11 cellular contexts compared by ENCODE assay signal in the genomic region with DNA sequence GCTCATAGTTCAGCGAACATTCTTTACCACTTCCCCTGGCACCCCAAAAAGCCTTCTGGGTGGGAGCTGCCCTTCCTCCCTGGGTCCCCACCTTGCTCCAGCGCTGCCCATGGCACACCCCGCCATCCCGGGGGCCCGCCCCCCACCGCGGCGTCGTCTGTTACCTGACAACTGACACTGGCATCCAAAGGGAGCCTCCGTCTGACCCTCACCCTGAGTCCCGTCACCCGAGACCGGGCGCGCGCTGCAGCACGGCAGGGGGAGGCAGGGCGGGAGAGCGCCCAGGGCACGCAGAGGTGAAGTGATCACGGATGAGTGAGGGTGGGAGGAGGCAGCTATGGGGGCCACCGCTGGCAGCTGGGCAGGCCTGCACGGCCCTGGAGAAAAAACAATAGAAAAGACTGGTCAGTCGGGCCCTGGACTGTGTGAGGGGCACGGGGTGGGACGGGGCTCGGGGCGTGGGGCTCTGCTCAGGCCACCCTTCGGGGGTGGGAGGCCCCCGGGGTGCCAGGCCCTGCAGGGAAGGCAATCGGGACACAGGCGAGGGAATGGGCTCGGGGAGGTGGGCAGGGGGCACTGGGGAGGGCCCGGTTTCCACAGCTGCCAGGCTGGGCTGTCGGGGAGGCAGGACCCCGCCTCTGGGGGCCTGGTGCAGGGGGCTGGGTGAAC. TPM values are rescaled to one million over a fixed set of nuclear protein-coding genes. Genes with fewer than 3 reads are reported as not detected.
DNase-seq lines count a peak whose midpoint lies in the region; ATAC-seq lines count a peak whose summit lies in the region.
"Had no signal": no experiment of that assay in that cellular context is flagged by ENCODE, and none has a peak within 500 bp of the region (broad histone marks: within the 10 kb centered on the region; RNA-seq: fewer than 3 reads in every experiment).

No MANE protein-coding gene starts in this region.

- peaks cover 97% of the 10 kb centered on the region for H3K4me1 Mint-ChIP-seq in activated CD4-positive, alpha-beta T cell treated with anti-CD3 and anti-CD28 coated beads, Interleukin-2, amount 10 ng/mL, durations not matched to agents 7 days and 5 days
- peaks cover 85% of the 10 kb centered on the region for H3K4me1 Mint-ChIP-seq in T-helper 2 cell treated with Interferon-gamma antibody and Interleukin-4, amounts not matched to agents 5 μg/mL and 100 μg/mL, for 36 hours (ENCODE audit: low read depth)
- H3K4me1 Mint-ChIP-seq: naive B cell had no signal

- H3K27ac Mint-ChIP-seq in activated CD4-positive, alpha-beta T cell treated with anti-CD3 and anti-CD28 coated beads, Interleukin-2, amount 10 ng/mL, durations not matched to agents 7 days and 5 days: peak overlapping the region; percentile 98
- H3K27ac Mint-ChIP-seq in T-helper 2 cell treated with Interferon-gamma antibody and Interleukin-4, amounts not matched to agents 5 μg/mL and 100 μg/mL, for 36 hours: peak overlapping the region; percentile 97
- H3K27ac Mint-ChIP-seq: naive B cell had no signal

- H3K4me3 Mint-ChIP-seq in activated CD4-positive, alpha-beta T cell treated with anti-CD3 and anti-CD28 coated beads, Interleukin-2, amount 10 ng/mL, durations not matched to agents 7 days and 5 days: peak overlapping the region; percentile 78
- peak overlapping the region; percentile 84 for H3K4me3 Mint-ChIP-seq in T-helper 2 cell treated with Interferon-gamma antibody and Interleukin-4, amounts not matched to agents 5 μg/mL and 100 μg/mL, for 36 hours
- H3K4me3 Mint-ChIP-seq: naive B cell had no signal

- peaks cover 3% of the 10 kb centered on the region for H3K4me1 ChIP-seq in iPS DF 6.9 (ENCODE audit: control insufficient read depth, insufficient read depth, low read length)

- H3K9me3 ChIP-seq in iPS DF 6.9 (ENCODE audit: control insufficient read depth, insufficient read depth, low read length): no peaks in the 10 kb centered on the region

- H3K36me3 Mint-ChIP-seq in activated CD4-positive, alpha-beta T cell treated with anti-CD3 and anti-CD28 coated beads, Interleukin-2, amount 10 ng/mL, durations not matched to agents 7 days and 5 days (ENCODE audit: low read depth): peaks cover 79% of the 10 kb centered on the region
- peaks cover 66% of the 10 kb centered on the region for H3K36me3 Mint-ChIP-seq in T-helper 2 cell treated with Interferon-gamma antibody and Interleukin-4, amounts not matched to agents 5 μg/mL and 100 μg/mL, for 36 hours (ENCODE audit: low read depth)

- ATAC-seq in GM19452 (IDR thresholded peaks at IDR 0.05; ENCODE audit: unreplicated experiment): no peak

- H3K4me3 ChIP-seq in iPS DF 6.9 (ENCODE audit: low read length) (peak overlapping the region; percentile 11; the same call in 1 of the 2 replicates), skin epidermis (no peak overlapping the region)

- H3K36me3 ChIP-seq in iPS DF 6.9 (ENCODE audit: control insufficient read depth, insufficient read depth, low read length): no peaks in the 10 kb centered on the region

- H3K9me3 Mint-ChIP-seq in activated CD4-positive, alpha-beta T cell treated with anti-CD3 and anti-CD28 coated beads, Interleukin-2, amount 10 ng/mL, durations not matched to agents 7 days and 5 days: no peaks in the 10 kb centered on the region
- no peaks in the 10 kb centered on the region for H3K9me3 Mint-ChIP-seq in T-helper 2 cell treated with Interferon-gamma antibody and Interleukin-4, amounts not matched to agents 5 μg/mL and 100 μg/mL, for 36 hours

- H3K27me3 ChIP-seq in iPS DF 6.9 (ENCODE audit: control insufficient read depth, insufficient read depth, low read length): no peaks in the 10 kb centered on the region

- intact Hi-C loops in head of caudate nucleus (cut with DNase I): no loop called here

- no peaks in the 10 kb centered on the region for H3K27me3 Mint-ChIP-seq in activated CD4-positive, alpha-beta T cell treated with anti-CD3 and anti-CD28 coated beads, Interleukin-2, amount 10 ng/mL, durations not matched to agents 7 days and 5 days
- no peaks in the 10 kb centered on the region for H3K27me3 Mint-ChIP-seq in T-helper 2 cell treated with Interferon-gamma antibody and Interleukin-4, amounts not matched to agents 5 μg/mL and 100 μg/mL, for 36 hours (ENCODE audit: low read depth)

- no peak for DNase-seq in activated CD4-positive, alpha-beta T cell treated with anti-CD3 and anti-CD28 coated beads, Interleukin-2, amount 10 ng/mL, durations not matched to agents 7 days and 5 days
- no peak for DNase-seq in activated CD4-positive, alpha-beta T cell treated with anti-CD3 and anti-CD28 coated beads for 1 hour
- no peak for DNase-seq in T-helper 2 cell treated with Interferon-gamma antibody and Interleukin-4, amounts not matched to agents 5 μg/mL and 100 μg/mL, for 36 hours (ENCODE audit: low spot score)
- DNase-seq in iPS DF 6.9 (ENCODE audit: low read depth, low spot score) (no peak), head of caudate nucleus (no peak), cortex of kidney (lab: John Stamatoyannopoulos, UW) (no peak)
- DNase-seq: EL, naive B cell, NCI-H2081 had no signal

- WGBS in iPS DF 6.9 (ENCODE audit: insufficient coverage, insufficient read length): no CpG with 5 or more reads among the region's 36 CpGs

- POLR2A ChIA-PET in activated CD4-positive, alpha-beta T cell treated with anti-CD3 and anti-CD28 coated beads, Interleukin-2, amount 10 ng/mL, durations not matched to agents 7 days and 5 days (lab: Charles Lee): interaction anchor here (0.6 to 1.5 kb wide), 3 partner anchors 11 to 34 kb away, joined by 3 to 6 read pairs (median 4); no protein-coding TSS in a partner anchor

- CTCF ChIA-PET in activated CD4-positive, alpha-beta T cell treated with anti-CD3 and anti-CD28 coated beads, Interleukin-2, amount 10 ng/mL, durations not matched to agents 7 days and 5 days (lab: Charles Lee): interaction anchor here (0.6 to 17.4 kb wide), 13 partner anchors 8 to 1225 kb away, joined by 3 to 192 read pairs (median 5); partner anchors contain the start of gene BCL11B

- H3K27ac ChIP-seq in iPS DF 6.9 (ENCODE audit: low read length): no peak overlapping the region
- peak overlapping the region in 20 of 21 experiments; percentile 4 to 99 (median 70) for H3K27ac ChIP-seq in skin epidermis

RNA-seq across cellular contexts. Expression of gene BCL11B, which starts 40.7 kb away (rescaled TPM):
- total RNA-seq in activated CD4-positive, alpha-beta T cell treated with anti-CD3 and anti-CD28 coated beads, Interleukin-2, amount 10 ng/mL, durations not matched to agents 7 days and 5 days: 100 to 1,000 TPM; 115 to 116 TPM
